ENCODE assay signal across 8 cellular contexts in the genomic region with DNA sequence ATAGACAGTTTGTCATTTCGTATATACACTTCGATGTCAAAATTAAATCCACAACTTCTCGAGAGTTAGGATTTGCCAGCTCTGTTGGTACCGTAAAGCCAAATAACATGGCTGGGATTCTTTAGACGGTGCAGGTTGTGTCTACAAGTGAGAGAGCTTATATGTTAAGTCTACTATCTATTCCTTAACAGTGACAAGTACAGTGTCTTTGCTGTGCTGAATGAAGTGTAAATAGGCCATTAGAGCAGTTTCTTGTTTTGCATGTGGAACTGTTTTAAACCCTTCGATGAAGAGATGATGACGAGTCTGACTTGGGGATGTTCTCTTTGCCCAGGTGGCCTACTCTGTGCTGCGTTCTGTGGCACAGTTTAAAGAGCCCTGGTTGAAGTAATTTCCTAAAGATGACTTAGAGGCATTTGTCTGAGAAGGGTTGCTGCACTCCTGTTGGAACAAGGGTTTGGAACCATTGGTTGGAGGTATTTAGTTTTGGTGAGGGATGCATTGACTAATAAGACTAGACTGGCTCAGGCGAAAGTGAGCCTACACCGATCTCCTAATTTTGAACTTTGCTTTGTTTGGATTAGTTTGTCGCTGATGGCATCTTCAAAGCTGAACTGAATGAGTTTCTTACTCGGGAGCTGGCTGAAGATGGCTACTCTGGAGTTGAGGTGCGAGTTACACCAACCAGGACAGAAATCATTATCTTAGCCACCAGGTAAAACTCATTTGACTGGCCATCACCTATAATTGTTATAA. TPM values are rescaled to one million over a fixed set of nuclear protein-coding genes. Genes with fewer than 3 reads are reported as not detected.
DNase-seq lines count a peak whose midpoint lies in the region; ATAC-seq and TF ChIP-seq lines count a peak whose summit lies in the region.

No MANE protein-coding gene starts in this region.

- H4K20me1 ChIP-seq in GM23338 (replicated peaks; ENCODE audit: insufficient read depth) = peaks cover 45% of the 10 kb centered on the region

- H3K27ac ChIP-seq in GM23338 (ENCODE audit: low read depth) = peak overlapping the region; percentile 75
- H3K27ac ChIP-seq in effector memory CD4-positive, alpha-beta T cell (ENCODE audit: insufficient read depth, low read length, poor library complexity, severe bottlenecking) = peak overlapping the region; percentile 77
- peak overlapping the region; percentile 93 to 94 for H3K27ac ChIP-seq in mucosa of rectum (ENCODE audit: low read depth in 2 of 2, low read length in 2 of 2)

- H3K9me3 ChIP-seq in effector memory CD4-positive, alpha-beta T cell (ENCODE audit: control insufficient read depth, low read length) = no peaks in the 10 kb centered on the region
- H3K9me3 ChIP-seq in mucosa of rectum (ENCODE audit: control insufficient read depth in 2 of 2, low read length in 2 of 2) = no peaks in the 10 kb centered on the region

- H3K27ac Mint-ChIP-seq in GM23338 = peak overlapping the region; percentile 99

- H3F3A ChIP-seq in GM23338 (replicated peaks; ENCODE audit: low read depth) = peaks cover 44% of the 10 kb centered on the region

- H3K9me3 Mint-ChIP-seq in GM23338 = no peaks in the 10 kb centered on the region; the same call in 1 of the 3 replicates

- H3K27me3 ChIP-seq in GM23338 (ENCODE audit: insufficient read depth) (no peaks in the 10 kb centered on the region), mucosa of rectum (ENCODE audit: control insufficient read depth in 2 of 2, insufficient read depth in 2 of 2, low read length in 2 of 2) (no peaks in the 10 kb centered on the region)
- no peaks in the 10 kb centered on the region for H3K27me3 ChIP-seq in effector memory CD4-positive, alpha-beta T cell (replicated peaks; ENCODE audit: control insufficient read depth, insufficient read depth, low read length, poor library complexity, severe bottlenecking)

- peaks cover 47% of the 10 kb centered on the region for H3K36me3 ChIP-seq in GM23338 (ENCODE audit: insufficient read depth)
- peaks cover 41% of the 10 kb centered on the region for H3K36me3 ChIP-seq in effector memory CD4-positive, alpha-beta T cell (ENCODE audit: control insufficient read depth, insufficient read depth, low read length)
- peaks cover 40 to 41% of the 10 kb centered on the region in 2 donors for H3K36me3 ChIP-seq in mucosa of rectum (ENCODE audit: control insufficient read depth in 2 of 2, insufficient read depth in 2 of 2, low read length in 2 of 2)

- DNase-seq in GM23338 (ENCODE audit: low spot score) = no peak
- peak; percentile 22 for DNase-seq in RPMI7951 (ENCODE audit: low read depth)
- peak in 1 of 3 donors; percentile 3 for DNase-seq in effector memory CD4-positive, alpha-beta T cell
- DNase-seq in stimulated activated CD4-positive, alpha-beta T cell treated with anti-CD3 and anti-CD28 coated beads, Interleukin-4, amount 100 ng/mL, for 4 hours = no peak
- no peak for DNase-seq in NCI-H2107 treated with DMSO at 0.1 percent for 48 hours (lab: John Stamatoyannopoulos, UW; ENCODE audit: unreplicated experiment)

- peaks cover 8% of the 10 kb centered on the region for H3K27me3 Mint-ChIP-seq in GM23338 (ENCODE audit: insufficient read depth, low read depth, poor library complexity)

- peak overlapping the region; percentile 93 for H3K4me2 ChIP-seq in GM23338

- no peak for TF ChIP-seq CTCF in GM23338 (conservative IDR thresholded peaks at IDR 0.05; ENCODE audit: low read depth in 2 of 2)

- peak overlapping the region; percentile 90 to 95 for H3K9ac ChIP-seq in mucosa of rectum (ENCODE audit: low read depth in 1 of 2, low read length in 2 of 2)

- peaks cover 29% of the 10 kb centered on the region for H3K4me1 ChIP-seq in GM23338 (ENCODE audit: insufficient read depth)
- peaks cover 8% of the 10 kb centered on the region for H3K4me1 ChIP-seq in effector memory CD4-positive, alpha-beta T cell (ENCODE audit: control insufficient read depth, insufficient read depth, low read length, poor library complexity, severe bottlenecking)
- H3K4me1 ChIP-seq in mucosa of rectum (ENCODE audit: control insufficient read depth in 2 of 2, insufficient read depth in 2 of 2, low read length in 2 of 2) = peaks cover 14 to 17% of the 10 kb centered on the region in 2 donors

- ATAC-seq in GM23338 (peak; percentile 6), HG03139 (IDR thresholded peaks at IDR 0.05; ENCODE audit: unreplicated experiment) (no peak), GM18502 (IDR thresholded peaks at IDR 0.05; ENCODE audit: poor library complexity, unreplicated experiment) (no peak)

- H2AFZ ChIP-seq in GM23338 = no peak overlapping the region

- peaks cover 40% of the 10 kb centered on the region for H3K4me1 Mint-ChIP-seq in GM23338

- peak overlapping the region; percentile 98 for H3K4me3 Mint-ChIP-seq in GM23338

- peaks cover 60% of the 10 kb centered on the region for H3K79me2 ChIP-seq in GM23338 (replicated peaks; ENCODE audit: insufficient read depth)

- H3K9me2 ChIP-seq in GM23338 (ENCODE audit: insufficient read depth) = no peaks in the 10 kb centered on the region

- H3K4me3 ChIP-seq in GM23338 (peak overlapping the region; percentile 88), mucosa of rectum (ENCODE audit: low read length in 2 of 2) (peak overlapping the region; percentile 84 to 98)
- peak overlapping the region; percentile 64 for H3K4me3 ChIP-seq in effector memory CD4-positive, alpha-beta T cell (ENCODE audit: insufficient read depth, low read depth, low read length, poor library complexity, severe bottlenecking)

- peaks cover 61% of the 10 kb centered on the region for H3K36me3 Mint-ChIP-seq in GM23338 (ENCODE audit: low read depth)

TF ChIP-seq in GM23338, 12 proteins besides CTCF, POLR2A, EP300 and RAD21 (continues in another document):
- no peak for TF ChIP-seq NANOG (IDR thresholded peaks at IDR 0.05; ENCODE audit: borderline replicate concordance)
- no peak for TF ChIP-seq ZNF114 (CRISPR knock-in tag; IDR thresholded peaks at IDR 0.05)
- no peak for TF ChIP-seq EZH2phosphoT487 (IDR thresholded peaks at IDR 0.05; ENCODE audit: unreplicated experiment)

RNA-seq across cellular contexts. Expression of a gene that starts 1.0 kb away (rescaled TPM):
- total RNA-seq in GM23338 (2014; rRNA removed; shearing (Covaris generic)) = 1,200 and 1,745 TPM in 2 replicates
- polyA plus RNA-seq in GM23338 (2016; fragmentation: Nextera tagmentation; extraction: Ambion mirVana) = 2,793 and 2,848 TPM in 2 replicates
- 1,629 and 2,029 TPM in 2 replicates for total RNA-seq in RPMI7951 (2014; rRNA removed; shearing (Covaris generic))

RNA-seq across cellular contexts. Expression of a gene that starts 32.7 kb away (rescaled TPM):
- 0.28 and 1.1 TPM in 2 replicates for total RNA-seq in GM23338 (2014; rRNA removed; shearing (Covaris generic))
- polyA plus RNA-seq in GM23338 (2016; fragmentation: Nextera tagmentation; extraction: Ambion mirVana) = 0.10 TPM in 1 of 2 replicates, not detected in the other
- 1.6 and 1.8 TPM in 2 replicates for total RNA-seq in RPMI7951 (2014; rRNA removed; shearing (Covaris generic))

RNA-seq across cellular contexts. Expression of a gene that starts 48.8 kb away (rescaled TPM):
- 11.1 and 17.0 TPM in 2 replicates for total RNA-seq in GM23338 (2014; rRNA removed; shearing (Covaris generic))
- 5.8 and 6.3 TPM in 2 replicates for polyA plus RNA-seq in GM23338 (2016; fragmentation: Nextera tagmentation; extraction: Ambion mirVana)
- 15.3 and 17.7 TPM in 2 replicates for total RNA-seq in RPMI7951 (2014; rRNA removed; shearing (Covaris generic))
